Comparison of ENCODE assay signal across 13 cellular contexts in the genomic region with DNA sequence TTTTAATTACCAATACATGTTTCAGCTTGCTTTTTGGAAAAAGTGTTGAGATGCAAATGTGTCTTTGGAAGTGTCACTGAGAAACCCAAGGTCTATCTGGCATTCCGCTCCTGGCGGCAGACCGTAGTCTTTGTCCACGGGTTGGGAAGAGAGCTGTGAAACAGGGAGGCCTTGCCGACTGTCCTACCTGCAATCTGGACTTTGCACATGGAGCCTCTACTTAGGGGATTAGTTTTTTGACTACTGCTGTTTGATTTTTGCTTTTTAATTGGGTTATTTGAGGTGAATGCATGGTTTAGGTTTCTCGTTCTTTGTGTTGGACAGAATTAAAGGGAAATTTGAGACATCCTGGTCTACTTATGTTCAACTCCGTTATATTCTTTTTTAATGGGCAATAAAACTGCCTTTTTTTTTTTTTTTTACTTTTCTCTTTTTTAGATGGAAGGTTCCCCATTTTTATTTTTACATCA. TPM values are rescaled to one million over a fixed set of nuclear protein-coding genes. Genes with fewer than 3 reads are reported as not detected.
DNase-seq lines count a peak whose midpoint lies in the region; ATAC-seq and TF ChIP-seq lines count a peak whose summit lies in the region.
"Had no signal": no experiment of that assay in that cellular context is flagged by ENCODE, and none has a peak within 500 bp of the region (broad histone marks: within the 10 kb centered on the region; RNA-seq: fewer than 3 reads in every experiment).

No MANE protein-coding gene starts in this region.

- peaks cover 4% of the 10 kb centered on the region for H3K4me1 Mint-ChIP-seq in activated T-cell treated with anti-CD3 and anti-CD28 coated beads, Interleukin-2, amount 50 U/mL, for 24 hours (ENCODE audit: low read depth)

- peaks cover 4% of the 10 kb centered on the region for H3K9me3 Mint-ChIP-seq in activated T-cell treated with anti-CD3 and anti-CD28 coated beads, Interleukin-2, amount 50 U/mL, for 24 hours

- H3K4me3 ChIP-seq in ACC112 (ENCODE audit: low read depth, low read length), result no peak overlapping the region
- no peak overlapping the region for H3K4me3 ChIP-seq in coronary artery
- H3K4me3 ChIP-seq: breast epithelium, lower lobe of right lung, SK-N-MC had no signal

- TF ChIP-seq CTCF in coronary artery (IDR thresholded peaks at IDR 0.05), result no peak

- H3K27ac ChIP-seq in ACC112 (ENCODE audit: low read depth, low read length), result peak overlapping the region; percentile 93
- H3K27ac ChIP-seq in coronary artery, result no peak overlapping the region
- H3K27ac ChIP-seq: breast epithelium, lower lobe of right lung, SK-N-MC had no signal

- no peak overlapping the region for H3K27ac Mint-ChIP-seq in activated T-cell treated with anti-CD3 and anti-CD28 coated beads, Interleukin-2, amount 50 U/mL, for 24 hours
- H3K27ac Mint-ChIP-seq: activated CD4-positive, alpha-beta T cell treated with anti-CD3 and anti-CD28 coated beads for 36 hours had no signal

- H3K4me3 Mint-ChIP-seq in activated T-cell treated with anti-CD3 and anti-CD28 coated beads, Interleukin-2, amount 50 U/mL, for 24 hours, result no peak overlapping the region
- H3K4me3 Mint-ChIP-seq: activated CD4-positive, alpha-beta T cell treated with anti-CD3 and anti-CD28 coated beads for 36 hours had no signal

- ATAC-seq in GM19452 (IDR thresholded peaks at IDR 0.05; ENCODE audit: unreplicated experiment) (peak; percentile 2), left lobe of liver (peak; percentile 87), HG02798 (IDR thresholded peaks at IDR 0.05; ENCODE audit: poor library complexity, unreplicated experiment) (no peak)
- ATAC-seq: activated CD4-positive, alpha-beta T cell treated with anti-CD3 and anti-CD28 coated beads for 36 hours had no signal

- H3K4me1 ChIP-seq in ACC112 (ENCODE audit: control insufficient read depth, insufficient read depth, low read length, unreplicated experiment), result peaks cover 93% of the 10 kb centered on the region

- intact Hi-C loops in head of caudate nucleus (cut with DNase I), result no loop called here

- peaks cover 16% of the 10 kb centered on the region for H3K36me3 ChIP-seq in ACC112 (ENCODE audit: insufficient read depth, low read length)
- H3K36me3 ChIP-seq: breast epithelium, lower lobe of right lung had no signal

- H3K27me3 ChIP-seq in ACC112 (ENCODE audit: insufficient read depth, low read length), result no peaks in the 10 kb centered on the region
- H3K27me3 ChIP-seq: breast epithelium had no signal

- peaks cover 17% of the 10 kb centered on the region for H3K27me3 Mint-ChIP-seq in activated T-cell treated with anti-CD3 and anti-CD28 coated beads, Interleukin-2, amount 50 U/mL, for 24 hours

- H3K79me2 ChIP-seq in ACC112 (ENCODE audit: control insufficient read depth, insufficient read depth, low read length, unreplicated experiment), result peaks cover 100% of the 10 kb centered on the region

- no peaks in the 10 kb centered on the region for H3K36me3 Mint-ChIP-seq in activated T-cell treated with anti-CD3 and anti-CD28 coated beads, Interleukin-2, amount 50 U/mL, for 24 hours (ENCODE audit: low read depth)

- DNase-seq in NCI-H524 (lab: John Stamatoyannopoulos, UW) (peak; percentile 87 to 98), left lobe of liver (ENCODE audit: low spot score) (peak; percentile 79), head of caudate nucleus (no peak), coronary artery (ENCODE audit: low spot score) (no peak)
- no peak for DNase-seq in activated T-cell treated with anti-CD3 and anti-CD28 coated beads, Interleukin-2, amount 50 U/mL, for 24 hours
- DNase-seq: activated CD4-positive, alpha-beta T cell treated with anti-CD3 and anti-CD28 coated beads for 36 hours; activated effector memory CD4-positive, alpha-beta T cell treated with anti-CD3 and anti-CD28 coated beads, Interleukin-2, amount 50 U/mL, for 16 hours; lower lobe of right lung had no signal

- H2AFZ ChIP-seq in ACC112 (ENCODE audit: low read length, unreplicated experiment), result no peak overlapping the region

RNA-seq across cellular contexts. Expression of a gene that starts 25.7 kb away (rescaled TPM):
- 34.9 TPM for total RNA-seq in left lobe of liver

Comparison
In these comparisons a context has a peak if more than half of its experiments do, and no peak if none do; other contexts are left out.
1. DNase-seq: peak in NCI-H524 (2 of 2) and left lobe of liver (single experiment); none in activated T-cell treated with anti-CD3 and anti-CD28 coated beads, Interleukin-2, amount 50 U/mL, for 24 hours (single experiment), head of caudate nucleus (0 of 42) and coronary artery (single experiment).